Comparison of ENCODE assay signal across 8 cellular contexts in the genomic region with DNA sequence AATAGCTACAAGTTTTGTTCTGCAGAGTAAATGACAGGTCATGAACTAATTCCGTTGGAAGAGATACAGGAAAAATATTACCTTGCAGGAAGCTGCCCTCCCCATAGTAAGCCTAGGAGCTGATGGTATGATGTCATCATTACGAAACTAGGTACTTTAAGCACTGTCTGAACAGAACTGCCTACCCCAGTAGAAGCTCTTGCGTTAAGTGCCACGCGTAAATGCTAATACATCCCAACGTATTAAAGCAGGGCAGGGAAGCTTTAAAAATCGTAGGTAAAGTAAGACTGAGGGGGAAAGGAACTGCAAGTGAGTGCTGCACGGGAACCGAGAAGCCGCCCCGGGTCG. TPM values are rescaled to one million over a fixed set of nuclear protein-coding genes. Genes with fewer than 3 reads are reported as not detected.
DNase-seq lines count a peak whose midpoint lies in the region; ATAC-seq and TF ChIP-seq lines count a peak whose summit lies in the region.

No MANE protein-coding gene starts in this region.

- peak overlapping the region; percentile 97 for H3K4me3 ChIP-seq in NT2/D1 (ENCODE audit: insufficient read length, low read depth)
- peak overlapping the region; percentile 74 to 99 for H3K4me3 ChIP-seq in cardiac fibroblast (replicated peaks in 1 of 2; ENCODE audit: low read depth in 2 of 2, low read length in 2 of 2)
- peak overlapping the region; percentile 91 for H3K4me3 ChIP-seq in suprapubic skin

- ATAC-seq in GM19463 (IDR thresholded peaks at IDR 0.05; ENCODE audit: unreplicated experiment) (peak; percentile 37), HG03457 (IDR thresholded peaks at IDR 0.05; ENCODE audit: unreplicated experiment) (peak; percentile 37)

- no peak for TF ChIP-seq POLR2A in suprapubic skin (IDR thresholded peaks at IDR 0.05)

- peak overlapping the region; percentile 95 for H3K9ac ChIP-seq in NT2/D1 (ENCODE audit: insufficient read length, low read depth)

- WGBS in suprapubic skin = under 1% methylated on average over 12 of the region's 12 CpGs

- H3K4me1 ChIP-seq in NT2/D1 (ENCODE audit: insufficient read depth, insufficient read length) (no peaks in the 10 kb centered on the region), suprapubic skin (no peaks in the 10 kb centered on the region)

- no peak for TF ChIP-seq EP300 in suprapubic skin (IDR thresholded peaks at IDR 0.05)

- peak overlapping the region; percentile 86 for H3K27ac ChIP-seq in suprapubic skin

- peak; percentile 55 for DNase-seq in DMS153 (lab: John Stamatoyannopoulos, UW)
- DNase-seq in NT2/D1 (ENCODE audit: low read depth, low spot score) = no peak
- DNase-seq in cardiac fibroblast (ENCODE audit: low read depth in 2 of 2) = peak; percentile 60 to 85
- DNase-seq in left kidney (ENCODE audit: low read depth, low spot score) = peak; percentile 66
- DNase-seq in suprapubic skin (ENCODE audit: low spot score in 2 of 2) = no peak
- DNase-seq in middle frontal gyrus (ENCODE audit: extremely low spot score, low spot score) = no peak

- H3K9me3 ChIP-seq in NT2/D1 (ENCODE audit: insufficient read depth, low read length) = no peaks in the 10 kb centered on the region
- no peaks in the 10 kb centered on the region for H3K9me3 ChIP-seq in suprapubic skin

- H3K36me3 ChIP-seq in NT2/D1 (ENCODE audit: insufficient read depth, insufficient read length, low read length) (no peaks in the 10 kb centered on the region), suprapubic skin (no peaks in the 10 kb centered on the region)

- TF ChIP-seq CTCF in cardiac fibroblast (IDR thresholded peaks at IDR 0.05; ENCODE audit: low read depth, low read length) = no peak
- no peak for TF ChIP-seq CTCF in suprapubic skin (IDR thresholded peaks at IDR 0.05)

- H3K27me3 ChIP-seq in NT2/D1 (ENCODE audit: insufficient read depth, insufficient read length) = no peaks in the 10 kb centered on the region
- H3K27me3 ChIP-seq in suprapubic skin = no peaks in the 10 kb centered on the region

RNA-seq across cellular contexts. Expression of gene UGGT2, which starts 0.6 kb away (rescaled TPM):
- total RNA-seq in suprapubic skin = 10 to 100 TPM; 11.8 to 38.9 (median 13.7) TPM

RNA-seq across cellular contexts. Expression of gene HS6ST3, which starts 37.3 kb away (rescaled TPM):
- under 1 TPM; 0.08 to 0.47 (median 0.41) TPM for total RNA-seq in suprapubic skin

Comparison
In these comparisons a context has a peak if more than half of its experiments do, and no peak if none do; other contexts are left out.
1. DNase-seq: peak in DMS153 (single experiment), cardiac fibroblast (2 of 2) and left kidney (single experiment); none in NT2/D1 (single experiment), suprapubic skin (0 of 2) and middle frontal gyrus (single experiment).
2. Peak in every context shown above with its lines, with median percentiles within 50 percentile points of each other: H3K4me3 ChIP-seq.